Comparison of ENCODE assay signal across 11 cellular contexts in genomic region chr16:84527486-84528269, GRCh38. TPM values are rescaled to one million over a fixed set of nuclear protein-coding genes. Genes with fewer than 3 reads are reported as not detected.
DNase-seq lines count a peak whose midpoint lies in the region; ATAC-seq and TF ChIP-seq lines count a peak whose summit lies in the region.
"Had no signal": no experiment of that assay in that cellular context is flagged by ENCODE, and none has a peak within 500 bp of the region (broad histone marks: within the 10 kb centered on the region; RNA-seq: fewer than 3 reads in every experiment).

No MANE protein-coding gene starts in this region.

- H3K4me1 Mint-ChIP-seq in naive thymus-derived CD8-positive, alpha-beta T cell = peaks cover 4 to 39% (median 13%) of the 10 kb centered on the region in 4 donors

- H3K9me3 ChIP-seq in esophagus (ENCODE audit: control insufficient read depth in 2 of 2, insufficient read depth in 1 of 2, low read depth in 1 of 2, low read length in 1 of 2) = no peaks in the 10 kb centered on the region
- peaks cover 4% of the 10 kb centered on the region for H3K9me3 ChIP-seq in neuron (ENCODE audit: low read length)

- no peak for TF ChIP-seq CTCF in AG09319 (IDR thresholded peaks at IDR 0.05; ENCODE audit: low read depth, low read length)

- ATAC-seq in HG03565 (IDR thresholded peaks at IDR 0.05; ENCODE audit: unreplicated experiment) = no peak
- no peak for ATAC-seq in naive thymus-derived CD8-positive, alpha-beta T cell

- H3K36me3 ChIP-seq in esophagus (ENCODE audit: control insufficient read depth in 2 of 2, insufficient read depth in 2 of 2, low read length in 1 of 2) = no peaks in the 10 kb centered on the region
- no peaks in the 10 kb centered on the region for H3K36me3 ChIP-seq in neuron (ENCODE audit: insufficient read depth, low read length)

- H3K4me1 ChIP-seq in esophagus (ENCODE audit: control insufficient read depth in 2 of 2, insufficient read depth in 2 of 2, low read length in 1 of 2) (peaks cover 3 to 21% of the 10 kb centered on the region in 2 donors), neuron (ENCODE audit: insufficient read depth, low read length) (peaks cover 13% of the 10 kb centered on the region)

- H3K27ac ChIP-seq in esophagus (ENCODE audit: low read depth in 2 of 2, low read length in 1 of 2) = peak overlapping the region; percentile 55 to 65

- WGBS in esophagus, 2 donors = 42 to 55% methylated on average over 15 of the region's 15 CpGs

- peak overlapping the region; percentile 1 for H2AFZ ChIP-seq in neuron (ENCODE audit: low read depth, low read length)

- H3K27me3 ChIP-seq in esophagus (ENCODE audit: control insufficient read depth in 1 of 2, insufficient read depth in 2 of 2, low read length in 2 of 2) (no peaks in the 10 kb centered on the region), neuron (ENCODE audit: insufficient read depth, low read length) (no peaks in the 10 kb centered on the region)

- peaks cover 0 to 9% (median 6%) of the 10 kb centered on the region in 9 donors for H3K9me3 Mint-ChIP-seq in naive thymus-derived CD8-positive, alpha-beta T cell

- peak overlapping the region in 4 of 10 donors; percentile 2 to 50 (median 43) for H3K27ac Mint-ChIP-seq in naive thymus-derived CD8-positive, alpha-beta T cell

- DNase-seq in AG09319 (ENCODE audit: extremely low read depth, low read depth) = peak; percentile 22
- DNase-seq in NOMO-1 treated with dmso at 0.1 percent for 144 hours (lab: John Stamatoyannopoulos, UW; ENCODE audit: unreplicated experiment) = peak; percentile 11
- no peak for DNase-seq in DMS 273 treated with DMSO at 0.1 percent for 48 hours (lab: John Stamatoyannopoulos, UW)
- DNase-seq in GM19240 (ENCODE audit: insufficient read length, low spot score) = no peak
- DNase-seq in naive thymus-derived CD8-positive, alpha-beta T cell = no peak
- DNase-seq: activated effector memory CD4-positive, alpha-beta T cell treated with Interleukin-2 at 50 U/mL for 16 hours; effector CD8-positive, alpha-beta T cell; stimulated activated naive CD8-positive, alpha-beta T cell treated with anti-CD3 and anti-CD28 coated beads, Interleukin-15, Interleukin-2, amounts not matched to agents 100 U/mL and 50 U/mL, for 24 hours had no signal

- POLR2A ChIA-PET in naive thymus-derived CD8-positive, alpha-beta T cell (lab: Charles Lee) = no interaction called here

- no peak overlapping the region for H3K4me3 Mint-ChIP-seq in naive thymus-derived CD8-positive, alpha-beta T cell

- no peak overlapping the region for H3K4me3 ChIP-seq in esophagus (ENCODE audit: low read depth in 1 of 2, low read length in 2 of 2)
- H3K4me3 ChIP-seq in neuron (ENCODE audit: low read length) = no peak overlapping the region

- peaks cover 4 to 14% (median 6%) of the 10 kb centered on the region in 3 donors for H3K36me3 Mint-ChIP-seq in naive thymus-derived CD8-positive, alpha-beta T cell

- no peaks in the 10 kb centered on the region for H3K27me3 Mint-ChIP-seq in naive thymus-derived CD8-positive, alpha-beta T cell

RNA-seq across cellular contexts. Expression of gene MEAK7, which starts 23.2 kb away (rescaled TPM):
- 10 to 100 TPM in 1 of 2 donors, 1 to 10 TPM in 1; 9.5 to 13.8 TPM for polyA plus RNA-seq in esophagus
- 1 to 10 TPM; 7.1 to 8.9 TPM for total RNA-seq in naive thymus-derived CD8-positive, alpha-beta T cell
- polyA plus RNA-seq in naive thymus-derived CD8-positive, alpha-beta T cell = 1 to 10 TPM; 3.7 to 6.7 (median 4.6) TPM

Comparison
In these comparisons a context has a peak if more than half of its experiments do, and no peak if none do; other contexts are left out.
1. DNase-seq: peak in AG09319 (single experiment) and NOMO-1 treated with dmso at 0.1 percent for 144 hours (single experiment); none in DMS 273 treated with DMSO at 0.1 percent for 48 hours (single experiment), GM19240 (single experiment) and naive thymus-derived CD8-positive, alpha-beta T cell (0 of 10).